In genomic region chr17:7218774-7219173, GRCh38 we compare ENCODE assay signal across 11 cellular contexts. TPM values are rescaled to one million over a fixed set of nuclear protein-coding genes. Genes with fewer than 3 reads are reported as not detected.
A peak's percentile ranks its signal among the peaks of the same experiment; 100 is the strongest.
DNase-seq lines count a peak whose midpoint lies in the region; ATAC-seq, FAIRE-seq and TF ChIP-seq lines count a peak whose summit lies in the region.
"Had no signal": no experiment of that assay in that cellular context is flagged by ENCODE, and none has a peak within 500 bp of the region (broad histone marks: within the 10 kb centered on the region; RNA-seq: fewer than 3 reads in every experiment).

No MANE protein-coding gene starts in this region.

- peak overlapping the region; percentile 99 for H3K4me2 ChIP-seq in HepG2 (ENCODE audit: low read depth, low read length)

- peaks cover 5 to 29% of the 10 kb centered on the region in 2 experiments; a peak in 4 of 5 replicates for H3K36me3 ChIP-seq in HepG2 (replicated peaks in 1 of 2; ENCODE audit: control insufficient read depth in 1 of 2, insufficient read depth in 2 of 2, low read length in 2 of 2)
- H3K36me3 ChIP-seq in subcutaneous abdominal adipose tissue (ENCODE audit: control insufficient read depth in 5 of 5, insufficient read depth in 5 of 5, low read length in 5 of 5): peaks cover 0 to 28% (median 28%) of the 10 kb centered on the region in 5 donors

- TF ChIP-seq RAD21 in HepG2 (CRISPR knock-in tag; IDR thresholded peaks at IDR 0.05): no peak

- peaks cover 14% of the 10 kb centered on the region for H3K79me2 ChIP-seq in HepG2 (ENCODE audit: insufficient read depth, low read length)

- peak overlapping the region; percentile 90 for H3K9ac ChIP-seq in HepG2 (ENCODE audit: insufficient read depth, low read depth, low read length)
- peak overlapping the region in 1 of 5 donors; percentile 98 for H3K9ac ChIP-seq in subcutaneous abdominal adipose tissue (ENCODE audit: low read length in 5 of 5)

- FAIRE-seq in HepG2 (lab: Jason Lieb, UNC): no peak

- no peak for DNase-seq in activated CD8-positive, alpha-beta memory T cell treated with anti-CD3 and anti-CD28 coated beads, Interleukin-2, amount 10 ng/mL, durations not matched to agents 7 days and 5 days
- DNase-seq in activated CD8-positive, alpha-beta memory T cell treated with anti-CD3 and anti-CD28 coated beads for 24 hours: no peak
- DNase-seq in activated T-helper 2 cell treated with anti-CD3 and anti-CD28 coated beads, Interferon-gamma antibody, Interleukin-2, Interleukin-4, amounts not matched to agents 10 μg/mL and 5 μg/mL and 100 μg/mL, durations not matched to agents 14 hours and 24 hours and 36 hours (ENCODE audit: low spot score): no peak
- DNase-seq in HepG2 (ENCODE audit: low spot score): no peak
- DNase-seq in mesenteric fat pad (ENCODE audit: low spot score): no peak
- no peak for DNase-seq in stimulated activated CD8-positive, alpha-beta memory T cell treated with anti-CD3 and anti-CD28 coated beads, Interleukin-4, amount 100 ng/mL, for 48 hours
- DNase-seq in SKM-1 treated with dmso at 0.1 percent for 144 hours (lab: John Stamatoyannopoulos, UW; ENCODE audit: unreplicated experiment): no peak
- DNase-seq: AML-193, foreskin keratinocyte, SHP77 treated with DMSO at 0.1 percent for 48 hours had no signal

- no peak overlapping the region for H2AFZ ChIP-seq in HepG2 (ENCODE audit: low read length)

- H3K4me1 ChIP-seq in HepG2 (ENCODE audit: insufficient read depth, low read length) (peaks cover 71% of the 10 kb centered on the region), subcutaneous abdominal adipose tissue (ENCODE audit: control insufficient read depth in 5 of 5, insufficient read depth in 5 of 5, low read length in 5 of 5) (peaks cover 13 to 88% (median 76%) of the 10 kb centered on the region in 5 donors)

- peaks cover 0 to 4% of the 10 kb centered on the region in 2 experiments; a peak in 2 of 5 replicates for H3K27me3 ChIP-seq in HepG2 (ENCODE audit: control insufficient read depth in 1 of 2, insufficient read depth in 2 of 2, low read length in 2 of 2)
- H3K27me3 ChIP-seq in subcutaneous abdominal adipose tissue (ENCODE audit: control insufficient read depth in 5 of 5, insufficient read depth in 4 of 5, low read length in 5 of 5): peaks cover 0 to 9% (median 4%) of the 10 kb centered on the region in 5 donors
- H3K27me3 ChIP-seq: foreskin keratinocyte had no signal

- no peak for TF ChIP-seq POLR2A in HepG2 (IDR thresholded peaks at IDR 0.05; ENCODE audit: insufficient read depth in 1 of 2, low read depth in 2 of 2, low read length in 2 of 2)

- peaks cover 10% of the 10 kb centered on the region for H3K36me3 Mint-ChIP-seq in activated CD8-positive, alpha-beta memory T cell treated with anti-CD3 and anti-CD28 coated beads, Interleukin-2, amount 10 ng/mL, durations not matched to agents 7 days and 5 days
- H3K36me3 Mint-ChIP-seq in activated T-helper 2 cell treated with anti-CD3 and anti-CD28 coated beads, Interferon-gamma antibody, Interleukin-2, Interleukin-4, amounts not matched to agents 10 μg/mL and 5 μg/mL and 100 μg/mL, durations not matched to agents 14 hours and 24 hours and 36 hours (ENCODE audit: low read depth): peaks cover 35% of the 10 kb centered on the region

- H3K9me3 ChIP-seq in HepG2 (ENCODE audit: low read length) (no peaks in the 10 kb centered on the region), subcutaneous abdominal adipose tissue (ENCODE audit: control insufficient read depth in 5 of 5, low read length in 5 of 5) (no peaks in the 10 kb centered on the region)

- POLR2A ChIA-PET in HepG2 (lab: Yijun Ruan, JAX): interaction anchor here (0.6 to 4.3 kb wide), 5 partner anchors 16 to 132 kb away, joined by 3 to 76 read pairs (median 5); partner anchors contain the start of genes ASGR1, ASGR2 and DVL2

- in situ Hi-C loops in HepG2 (cut with HindIII; ENCODE audit: extremely low pct_ligation_motif_present, low pct_unique_long_range_greater_than_20kb): loop anchor here (5.0 kb wide), 1 partner anchor 41 kb away; the partner anchor contains the start of gene ASGR1

- H3K9me3 Mint-ChIP-seq in activated CD8-positive, alpha-beta memory T cell treated with anti-CD3 and anti-CD28 coated beads, Interleukin-2, amount 10 ng/mL, durations not matched to agents 7 days and 5 days (ENCODE audit: low read depth): no peaks in the 10 kb centered on the region
- H3K9me3 Mint-ChIP-seq in activated T-helper 2 cell treated with anti-CD3 and anti-CD28 coated beads, Interferon-gamma antibody, Interleukin-2, Interleukin-4, amounts not matched to agents 10 μg/mL and 5 μg/mL and 100 μg/mL, durations not matched to agents 14 hours and 24 hours and 36 hours: no peaks in the 10 kb centered on the region

- no peak for TF ChIP-seq CTCF in HepG2 (CRISPR knock-in tag; IDR thresholded peaks at IDR 0.05)

- peaks cover 10% of the 10 kb centered on the region; the same call in 1 of the 2 replicates for H4K20me1 ChIP-seq in HepG2 (ENCODE audit: insufficient read depth, low read length)

- H3K27me3 Mint-ChIP-seq in activated CD8-positive, alpha-beta memory T cell treated with anti-CD3 and anti-CD28 coated beads, Interleukin-2, amount 10 ng/mL, durations not matched to agents 7 days and 5 days: no peaks in the 10 kb centered on the region
- H3K27me3 Mint-ChIP-seq in activated T-helper 2 cell treated with anti-CD3 and anti-CD28 coated beads, Interferon-gamma antibody, Interleukin-2, Interleukin-4, amounts not matched to agents 10 μg/mL and 5 μg/mL and 100 μg/mL, durations not matched to agents 14 hours and 24 hours and 36 hours (ENCODE audit: low read depth): no peaks in the 10 kb centered on the region

- TF ChIP-seq EP300 in HepG2 (IDR thresholded peaks at IDR 0.05; ENCODE audit: low read depth in 2 of 2, low read length in 2 of 2) (no peak), HepG2 (CRISPR knock-in tag; IDR thresholded peaks at IDR 0.05; ENCODE audit: borderline replicate concordance) (no peak)

- 26% methylated on average over 5 of the region's 5 CpGs for WGBS in HepG2 (ENCODE audit: low lambda C conversion rate)

- H3K4me1 Mint-ChIP-seq in activated CD8-positive, alpha-beta memory T cell treated with anti-CD3 and anti-CD28 coated beads, Interleukin-2, amount 10 ng/mL, durations not matched to agents 7 days and 5 days: peaks cover 55% of the 10 kb centered on the region
- H3K4me1 Mint-ChIP-seq in activated T-helper 2 cell treated with anti-CD3 and anti-CD28 coated beads, Interferon-gamma antibody, Interleukin-2, Interleukin-4, amounts not matched to agents 10 μg/mL and 5 μg/mL and 100 μg/mL, durations not matched to agents 14 hours and 24 hours and 36 hours (ENCODE audit: low read depth): peaks cover 60% of the 10 kb centered on the region

- H3K27ac ChIP-seq in HepG2 (ENCODE audit: extremely low read length, insufficient read depth, low read length) (no peak overlapping the region), subcutaneous abdominal adipose tissue (ENCODE audit: low read depth, low read length) (peak overlapping the region; percentile 98)
- H3K27ac ChIP-seq: foreskin keratinocyte had no signal

- H3K27ac Mint-ChIP-seq in activated CD8-positive, alpha-beta memory T cell treated with anti-CD3 and anti-CD28 coated beads, Interleukin-2, amount 10 ng/mL, durations not matched to agents 7 days and 5 days: no peak overlapping the region
- H3K27ac Mint-ChIP-seq in activated T-helper 2 cell treated with anti-CD3 and anti-CD28 coated beads, Interferon-gamma antibody, Interleukin-2, Interleukin-4, amounts not matched to agents 10 μg/mL and 5 μg/mL and 100 μg/mL, durations not matched to agents 14 hours and 24 hours and 36 hours: peak overlapping the region; percentile 2

- BruUV-seq in HepG2 (replicated peaks; lab: Mats Ljungman, UMichigan): no TSS peak

- intact Hi-C loops in activated T-helper 2 cell treated with anti-CD3 and anti-CD28 coated beads, Interferon-gamma antibody, Interleukin-2, Interleukin-4, amounts not matched to agents 10 μg/mL and 5 μg/mL and 100 μg/mL, durations not matched to agents 14 hours and 24 hours and 36 hours (cut with micrococcal nuclease): loop anchor here (1.0 kb wide), 1 partner anchor 183 kb away; no protein-coding TSS in a partner anchor
- intact Hi-C loops in HepG2 (cut with micrococcal nuclease; ENCODE audit: unreplicated experiment): no loop called here

- peak overlapping the region; percentile 73 to 93 (median 90) for H3K4me3 ChIP-seq in HepG2 (replicated peaks in 1 of 3; ENCODE audit: insufficient read depth in 1 of 3, low read depth in 2 of 3, low read length in 3 of 3)
- no peak overlapping the region for H3K4me3 ChIP-seq in subcutaneous abdominal adipose tissue (ENCODE audit: low read depth in 1 of 5, low read length in 5 of 5)

- CTCF ChIA-PET in activated CD8-positive, alpha-beta memory T cell treated with anti-CD3 and anti-CD28 coated beads, Interleukin-2, amount 10 ng/mL, durations not matched to agents 7 days and 5 days (lab: Charles Lee): interaction anchor here (1.7 to 4.1 kb wide), 3 partner anchors 20 to 396 kb away, joined by 5 to 42 read pairs (median 18); partner anchors contain the start of genes FXR2 and PHF23
- CTCF ChIA-PET in HepG2 (lab: Yijun Ruan, JAX; ENCODE audit: low intra/inter-chr PET ratio, low total read pairs): no interaction called here

- peak overlapping the region; percentile 91 for H3K4me3 Mint-ChIP-seq in activated CD8-positive, alpha-beta memory T cell treated with anti-CD3 and anti-CD28 coated beads, Interleukin-2, amount 10 ng/mL, durations not matched to agents 7 days and 5 days
- H3K4me3 Mint-ChIP-seq in activated T-helper 2 cell treated with anti-CD3 and anti-CD28 coated beads, Interferon-gamma antibody, Interleukin-2, Interleukin-4, amounts not matched to agents 10 μg/mL and 5 μg/mL and 100 μg/mL, durations not matched to agents 14 hours and 24 hours and 36 hours (ENCODE audit: low read depth): peak overlapping the region; percentile 99

- no peak for ATAC-seq in activated CD8-positive, alpha-beta memory T cell treated with anti-CD3 and anti-CD28 coated beads, Interleukin-2, amount 10 ng/mL, durations not matched to agents 7 days and 5 days
- no peak for ATAC-seq in HepG2
- ATAC-seq: foreskin keratinocyte had no signal

RNA-seq across cellular contexts. Expression of gene DLG4, which starts 0.9 kb away (rescaled TPM):
- total RNA-seq in activated CD8-positive, alpha-beta memory T cell treated with anti-CD3 and anti-CD28 coated beads, Interleukin-2, amount 10 ng/mL, durations not matched to agents 7 days and 5 days: 1 to 10 TPM; 4.9 to 5.3 TPM
- 10.5 and 10.6 TPM in 2 replicates for total RNA-seq in activated T-helper 2 cell treated with anti-CD3 and anti-CD28 coated beads, Interferon-gamma antibody, Interleukin-2, Interleukin-4, amounts not matched to agents 10 μg/mL and 5 μg/mL and 100 μg/mL, durations not matched to agents 14 hours and 24 hours and 36 hours
- total RNA-seq in HepG2 (2016; rRNA removed; fragmentation: Illumina TruSeq; extraction: Trizol) (0.25 and 0.71 TPM in 2 replicates), mesenteric fat pad (16.0 TPM)
- under 0.01 TPM in 1 of 2 replicates, not detected in the other for total RNA-seq in HepG2 (2016; cell fraction: cytosol; rRNA removed; fragmentation: Illumina TruSeq; extraction: Trizol; ENCODE audit: low read depth)
- total RNA-seq in HepG2 (2016; cell fraction: insoluble cytoplasmic fraction; rRNA removed; fragmentation: Illumina TruSeq; extraction: Trizol): 0.40 and 0.69 TPM in 2 replicates
- total RNA-seq in HepG2 (2016; cell fraction: membrane; rRNA removed; fragmentation: Illumina TruSeq; extraction: Trizol): 0.40 and 0.52 TPM in 2 replicates
- total RNA-seq in HepG2 (2016; cell fraction: nucleus; rRNA removed; fragmentation: Illumina TruSeq; extraction: Trizol): 1.3 and 1.6 TPM in 2 replicates
- 3.9 and 4.3 TPM in 2 replicates for polyA plus RNA-seq in HepG2 (2011; rRNA removed)
- 1.1 and 2.0 TPM in 2 replicates for polyA plus RNA-seq in HepG2 (2011; cell fraction: cytosol; rRNA removed)
- polyA plus RNA-seq in HepG2 (2011; cell fraction: nucleus; rRNA removed): 22.1 and 26.3 TPM in 2 replicates
- 3.7 and 4.4 TPM in 2 replicates for polyA plus RNA-seq in HepG2 (2012)
- 0.18 and 0.33 TPM in 2 replicates for polyA plus RNA-seq in HepG2 (2016; cell fraction: cytosol; fragmentation: Illumina TruSeq; extraction: Trizol; ENCODE audit: low read depth)
- polyA plus RNA-seq in HepG2 (2016; cell fraction: insoluble cytoplasmic fraction; fragmentation: Illumina TruSeq; extraction: Trizol; ENCODE audit: low read depth): 0.32 and 0.49 TPM in 2 replicates
- polyA plus RNA-seq in HepG2 (2016; cell fraction: membrane; fragmentation: Illumina TruSeq; extraction: Trizol; ENCODE audit: low read depth): 0.53 and 0.70 TPM in 2 replicates
- 2.4 and 4.5 TPM in 2 replicates for polyA plus RNA-seq in HepG2 (2016; cell fraction: nucleus; fragmentation: Illumina TruSeq; extraction: Trizol; ENCODE audit: insufficient read depth, low read depth)
- 3.3 and 3.4 TPM in 2 replicates for polyA minus RNA-seq in HepG2 (2011; rRNA and poly(A)+ RNA removed; ENCODE audit: low replicate concordance)
- polyA minus RNA-seq in HepG2 (2011; cell fraction: cytosol; rRNA and poly(A)+ RNA removed): 2.1 and 2.4 TPM in 2 replicates
- polyA minus RNA-seq in HepG2 (2011; cell fraction: nucleus; rRNA and poly(A)+ RNA removed): 4.0 and 4.2 TPM in 2 replicates

RNA-seq across cellular contexts. Expression of gene ACADVL, which starts 1.0 kb away (rescaled TPM):
- 100 to 1,000 TPM; 411 to 423 TPM for total RNA-seq in activated CD8-positive, alpha-beta memory T cell treated with anti-CD3 and anti-CD28 coated beads, Interleukin-2, amount 10 ng/mL, durations not matched to agents 7 days and 5 days
- total RNA-seq in activated T-helper 2 cell treated with anti-CD3 and anti-CD28 coated beads, Interferon-gamma antibody, Interleukin-2, Interleukin-4, amounts not matched to agents 10 μg/mL and 5 μg/mL and 100 μg/mL, durations not matched to agents 14 hours and 24 hours and 36 hours: 492 and 503 TPM in 2 replicates
- total RNA-seq in HepG2 (2016; rRNA removed; fragmentation: Illumina TruSeq; extraction: Trizol) (106 and 219 TPM in 2 replicates), mesenteric fat pad (1,052 TPM)
- total RNA-seq in HepG2 (2016; cell fraction: cytosol; rRNA removed; fragmentation: Illumina TruSeq; extraction: Trizol; ENCODE audit: low read depth): 29.7 and 32.3 TPM in 2 replicates
- 112 and 237 TPM in 2 replicates for total RNA-seq in HepG2 (2016; cell fraction: insoluble cytoplasmic fraction; rRNA removed; fragmentation: Illumina TruSeq; extraction: Trizol)
- total RNA-seq in HepG2 (2016; cell fraction: membrane; rRNA removed; fragmentation: Illumina TruSeq; extraction: Trizol): 44.6 and 53.4 TPM in 2 replicates
- 207 and 230 TPM in 2 replicates for total RNA-seq in HepG2 (2016; cell fraction: nucleus; rRNA removed; fragmentation: Illumina TruSeq; extraction: Trizol)
- 412 and 521 TPM in 2 replicates for polyA plus RNA-seq in HepG2 (2011; rRNA removed)
- 135 and 196 TPM in 2 replicates for polyA plus RNA-seq in HepG2 (2011; cell fraction: cytosol; rRNA removed)
- polyA plus RNA-seq in HepG2 (2011; cell fraction: nucleus; rRNA removed): 5,199 and 5,548 TPM in 2 replicates
- 315 and 441 TPM in 2 replicates for polyA plus RNA-seq in HepG2 (2012)
- 17.9 and 19.9 TPM in 2 replicates for polyA plus RNA-seq in HepG2 (2016; cell fraction: cytosol; fragmentation: Illumina TruSeq; extraction: Trizol; ENCODE audit: low read depth)
- 93.8 and 107 TPM in 2 replicates for polyA plus RNA-seq in HepG2 (2016; cell fraction: insoluble cytoplasmic fraction; fragmentation: Illumina TruSeq; extraction: Trizol; ENCODE audit: low read depth)
- 31.9 and 34.8 TPM in 2 replicates for polyA plus RNA-seq in HepG2 (2016; cell fraction: membrane; fragmentation: Illumina TruSeq; extraction: Trizol; ENCODE audit: low read depth)
- polyA plus RNA-seq in HepG2 (2016; cell fraction: nucleus; fragmentation: Illumina TruSeq; extraction: Trizol; ENCODE audit: insufficient read depth, low read depth): 578 and 583 TPM in 2 replicates
- polyA minus RNA-seq in HepG2 (2011; rRNA and poly(A)+ RNA removed; ENCODE audit: low replicate concordance): 253 and 530 TPM in 2 replicates
- 79.8 and 87.7 TPM in 2 replicates for polyA minus RNA-seq in HepG2 (2011; cell fraction: cytosol; rRNA and poly(A)+ RNA removed)
- polyA minus RNA-seq in HepG2 (2011; cell fraction: nucleus; rRNA and poly(A)+ RNA removed): 354 and 373 TPM in 2 replicates

RNA-seq across cellular contexts. Expression of gene DVL2, which starts 15.5 kb away (rescaled TPM):
- total RNA-seq in activated CD8-positive, alpha-beta memory T cell treated with anti-CD3 and anti-CD28 coated beads, Interleukin-2, amount 10 ng/mL, durations not matched to agents 7 days and 5 days: 10 to 100 TPM; 52.7 to 62.0 TPM
- 69.7 and 73.1 TPM in 2 replicates for total RNA-seq in activated T-helper 2 cell treated with anti-CD3 and anti-CD28 coated beads, Interferon-gamma antibody, Interleukin-2, Interleukin-4, amounts not matched to agents 10 μg/mL and 5 μg/mL and 100 μg/mL, durations not matched to agents 14 hours and 24 hours and 36 hours
- total RNA-seq in HepG2 (2016; rRNA removed; fragmentation: Illumina TruSeq; extraction: Trizol) (27.2 and 38.2 TPM in 2 replicates), mesenteric fat pad (24.7 TPM)
- total RNA-seq in HepG2 (2016; cell fraction: cytosol; rRNA removed; fragmentation: Illumina TruSeq; extraction: Trizol; ENCODE audit: low read depth): 37.2 and 38.8 TPM in 2 replicates
- 22.7 and 41.3 TPM in 2 replicates for total RNA-seq in HepG2 (2016; cell fraction: insoluble cytoplasmic fraction; rRNA removed; fragmentation: Illumina TruSeq; extraction: Trizol)
- total RNA-seq in HepG2 (2016; cell fraction: membrane; rRNA removed; fragmentation: Illumina TruSeq; extraction: Trizol): 32.1 and 32.7 TPM in 2 replicates
- total RNA-seq in HepG2 (2016; cell fraction: nucleus; rRNA removed; fragmentation: Illumina TruSeq; extraction: Trizol): 38.1 and 39.7 TPM in 2 replicates
- 5.7 and 7.0 TPM in 2 replicates for polyA plus RNA-seq in HepG2 (2011; rRNA removed)
- 4.7 and 6.4 TPM in 2 replicates for polyA plus RNA-seq in HepG2 (2011; cell fraction: cytosol; rRNA removed)
- 29.2 and 36.2 TPM in 2 replicates for polyA plus RNA-seq in HepG2 (2011; cell fraction: nucleus; rRNA removed)
- 20.0 and 24.6 TPM in 2 replicates for polyA plus RNA-seq in HepG2 (2012)
- polyA plus RNA-seq in HepG2 (2016; cell fraction: cytosol; fragmentation: Illumina TruSeq; extraction: Trizol; ENCODE audit: low read depth): 11.1 and 12.5 TPM in 2 replicates
- 22.5 and 26.2 TPM in 2 replicates for polyA plus RNA-seq in HepG2 (2016; cell fraction: insoluble cytoplasmic fraction; fragmentation: Illumina TruSeq; extraction: Trizol; ENCODE audit: low read depth)
- polyA plus RNA-seq in HepG2 (2016; cell fraction: membrane; fragmentation: Illumina TruSeq; extraction: Trizol; ENCODE audit: low read depth): 18.3 and 21.6 TPM in 2 replicates
- 51.6 and 51.8 TPM in 2 replicates for polyA plus RNA-seq in HepG2 (2016; cell fraction: nucleus; fragmentation: Illumina TruSeq; extraction: Trizol; ENCODE audit: insufficient read depth, low read depth)
- 35.3 and 40.5 TPM in 2 replicates for polyA minus RNA-seq in HepG2 (2011; rRNA and poly(A)+ RNA removed; ENCODE audit: low replicate concordance)
- polyA minus RNA-seq in HepG2 (2011; cell fraction: cytosol; rRNA and poly(A)+ RNA removed): 10.3 and 10.8 TPM in 2 replicates
- 33.6 and 37.0 TPM in 2 replicates for polyA minus RNA-seq in HepG2 (2011; cell fraction: nucleus; rRNA and poly(A)+ RNA removed)

RNA-seq across cellular contexts. Expression of gene PHF23, which starts 20.5 kb away (rescaled TPM):
- 10 to 100 TPM; 42.1 to 53.2 TPM for total RNA-seq in activated CD8-positive, alpha-beta memory T cell treated with anti-CD3 and anti-CD28 coated beads, Interleukin-2, amount 10 ng/mL, durations not matched to agents 7 days and 5 days
- 43.4 and 47.8 TPM in 2 replicates for total RNA-seq in activated T-helper 2 cell treated with anti-CD3 and anti-CD28 coated beads, Interferon-gamma antibody, Interleukin-2, Interleukin-4, amounts not matched to agents 10 μg/mL and 5 μg/mL and 100 μg/mL, durations not matched to agents 14 hours and 24 hours and 36 hours
- total RNA-seq in HepG2 (2016; rRNA removed; fragmentation: Illumina TruSeq; extraction: Trizol) (33.2 and 37.5 TPM in 2 replicates), mesenteric fat pad (47.4 TPM)
- total RNA-seq in HepG2 (2016; cell fraction: cytosol; rRNA removed; fragmentation: Illumina TruSeq; extraction: Trizol; ENCODE audit: low read depth): 10.5 and 10.6 TPM in 2 replicates
- total RNA-seq in HepG2 (2016; cell fraction: insoluble cytoplasmic fraction; rRNA removed; fragmentation: Illumina TruSeq; extraction: Trizol): 33.3 and 34.6 TPM in 2 replicates
- total RNA-seq in HepG2 (2016; cell fraction: membrane; rRNA removed; fragmentation: Illumina TruSeq; extraction: Trizol): 23.7 and 24.5 TPM in 2 replicates
- total RNA-seq in HepG2 (2016; cell fraction: nucleus; rRNA removed; fragmentation: Illumina TruSeq; extraction: Trizol): 13.4 and 18.2 TPM in 2 replicates
- polyA plus RNA-seq in HepG2 (2011; rRNA removed): 27.6 and 30.9 TPM in 2 replicates
- polyA plus RNA-seq in HepG2 (2011; cell fraction: cytosol; rRNA removed): 19.6 and 22.8 TPM in 2 replicates
- polyA plus RNA-seq in HepG2 (2011; cell fraction: nucleus; rRNA removed): 13.4 and 14.0 TPM in 2 replicates
- polyA plus RNA-seq in HepG2 (2012): 18.6 and 20.8 TPM in 2 replicates
- polyA plus RNA-seq in HepG2 (2016; cell fraction: cytosol; fragmentation: Illumina TruSeq; extraction: Trizol; ENCODE audit: low read depth): 5.8 and 6.4 TPM in 2 replicates
- 41.4 and 41.6 TPM in 2 replicates for polyA plus RNA-seq in HepG2 (2016; cell fraction: insoluble cytoplasmic fraction; fragmentation: Illumina TruSeq; extraction: Trizol; ENCODE audit: low read depth)
- 11.9 and 12.0 TPM in 2 replicates for polyA plus RNA-seq in HepG2 (2016; cell fraction: membrane; fragmentation: Illumina TruSeq; extraction: Trizol; ENCODE audit: low read depth)
- 31.1 and 36.5 TPM in 2 replicates for polyA plus RNA-seq in HepG2 (2016; cell fraction: nucleus; fragmentation: Illumina TruSeq; extraction: Trizol; ENCODE audit: insufficient read depth, low read depth)
- polyA minus RNA-seq in HepG2 (2011; rRNA and poly(A)+ RNA removed; ENCODE audit: low replicate concordance): 20.5 and 70.5 TPM in 2 replicates
- polyA minus RNA-seq in HepG2 (2011; cell fraction: cytosol; rRNA and poly(A)+ RNA removed): 13.2 and 14.7 TPM in 2 replicates
- polyA minus RNA-seq in HepG2 (2011; cell fraction: nucleus; rRNA and poly(A)+ RNA removed): 9.0 and 11.4 TPM in 2 replicates

RNA-seq across cellular contexts. Expression of gene GABARAP, which starts 23.5 kb away (rescaled TPM):
- total RNA-seq in activated CD8-positive, alpha-beta memory T cell treated with anti-CD3 and anti-CD28 coated beads, Interleukin-2, amount 10 ng/mL, durations not matched to agents 7 days and 5 days: 100 to 1,000 TPM; 207 to 231 TPM
- 145 and 147 TPM in 2 replicates for total RNA-seq in activated T-helper 2 cell treated with anti-CD3 and anti-CD28 coated beads, Interferon-gamma antibody, Interleukin-2, Interleukin-4, amounts not matched to agents 10 μg/mL and 5 μg/mL and 100 μg/mL, durations not matched to agents 14 hours and 24 hours and 36 hours
- total RNA-seq in HepG2 (2016; rRNA removed; fragmentation: Illumina TruSeq; extraction: Trizol): 161 and 239 TPM in 2 replicates
- 90.5 and 100 TPM in 2 replicates for total RNA-seq in HepG2 (2016; cell fraction: cytosol; rRNA removed; fragmentation: Illumina TruSeq; extraction: Trizol; ENCODE audit: low read depth)
- 168 and 250 TPM in 2 replicates for total RNA-seq in HepG2 (2016; cell fraction: insoluble cytoplasmic fraction; rRNA removed; fragmentation: Illumina TruSeq; extraction: Trizol)
- total RNA-seq in HepG2 (2016; cell fraction: membrane; rRNA removed; fragmentation: Illumina TruSeq; extraction: Trizol): 138 and 155 TPM in 2 replicates
- total RNA-seq in HepG2 (2016; cell fraction: nucleus; rRNA removed; fragmentation: Illumina TruSeq; extraction: Trizol): 68.4 and 69.0 TPM in 2 replicates
- 274 and 310 TPM in 2 replicates for polyA plus RNA-seq in HepG2 (2011; rRNA removed)
- polyA plus RNA-seq in HepG2 (2011; cell fraction: cytosol; rRNA removed): 305 and 428 TPM in 2 replicates
- polyA plus RNA-seq in HepG2 (2011; cell fraction: nucleus; rRNA removed): 83.2 and 122 TPM in 2 replicates
- 331 and 348 TPM in 2 replicates for polyA plus RNA-seq in HepG2 (2012)
- 210 and 241 TPM in 2 replicates for polyA plus RNA-seq in HepG2 (2016; cell fraction: cytosol; fragmentation: Illumina TruSeq; extraction: Trizol; ENCODE audit: low read depth)
- polyA plus RNA-seq in HepG2 (2016; cell fraction: insoluble cytoplasmic fraction; fragmentation: Illumina TruSeq; extraction: Trizol; ENCODE audit: low read depth): 472 and 477 TPM in 2 replicates
- 260 and 279 TPM in 2 replicates for polyA plus RNA-seq in HepG2 (2016; cell fraction: membrane; fragmentation: Illumina TruSeq; extraction: Trizol; ENCODE audit: low read depth)
- polyA plus RNA-seq in HepG2 (2016; cell fraction: nucleus; fragmentation: Illumina TruSeq; extraction: Trizol; ENCODE audit: insufficient read depth, low read depth): 204 and 210 TPM in 2 replicates
- 234 and 265 TPM in 2 replicates for polyA minus RNA-seq in HepG2 (2011; rRNA and poly(A)+ RNA removed; ENCODE audit: low replicate concordance)
- 83.4 and 114 TPM in 2 replicates for polyA minus RNA-seq in HepG2 (2011; cell fraction: cytosol; rRNA and poly(A)+ RNA removed)
- 37.2 and 53.3 TPM in 2 replicates for polyA minus RNA-seq in HepG2 (2011; cell fraction: nucleus; rRNA and poly(A)+ RNA removed)
- 468 TPM for total RNA-seq in mesenteric fat pad

Comparison
In these comparisons a context has a peak if more than half of its experiments do, and no peak if none do; other contexts are left out.
1. H3K4me3 ChIP-seq: peak in HepG2 (3 of 3); none in subcutaneous abdominal adipose tissue (0 of 5).